24 cellular contexts compared by ENCODE assay signal in the genomic region with DNA sequence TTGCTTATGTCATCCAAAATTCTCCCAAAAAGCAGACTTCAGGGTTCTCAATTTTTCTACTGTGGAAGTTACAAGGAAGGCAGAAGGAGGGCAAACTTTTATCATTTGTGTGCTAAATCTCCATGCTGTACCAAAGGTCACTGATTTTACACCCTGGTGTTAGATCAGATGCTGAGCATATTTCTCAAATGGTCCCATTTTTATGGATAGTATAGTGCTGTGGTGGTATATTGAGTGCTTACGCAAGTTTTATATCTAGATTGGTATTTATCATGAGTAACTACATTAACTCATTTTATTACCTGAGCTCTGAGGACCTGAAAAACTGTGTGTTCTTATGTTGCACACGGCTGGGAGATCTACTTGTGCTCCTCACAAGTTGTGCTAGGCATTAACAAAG.
"Had no signal": no experiment of that assay in that cellular context is flagged by ENCODE, and none has a peak within 500 bp of the region (broad histone marks: within the 10 kb centered on the region; RNA-seq: fewer than 3 reads in every experiment).

No MANE protein-coding gene starts in this region.

- H3K4me1 ChIP-seq: gastrocnemius medialis, parathyroid adenoma, prostate gland, testis had no signal

- ATAC-seq: gastrocnemius medialis; heart right ventricle; sciatic nerve; stimulated activated naive B cell treated with anti-CD40 and anti-IgM and Interleukin-4, amounts not matched to agents 10 μg/mL and 1 μg/mL and 100 μg/mL, for 72 hours; stimulated activated naive CD8-positive, alpha-beta T cell treated with anti-CD3 and anti-CD28 coated beads, Interleukin-15, amount 100 ng/mL, for 72 hours had no signal

- H3K27ac Mint-ChIP-seq: memory B cell; mesothelial cell of epicardium; naive B cell; nephron; stimulated activated naive B cell treated with anti-CD40 and anti-IgM and Interleukin-4, amounts not matched to agents 10 μg/mL and 1 μg/mL and 100 μg/mL, for 72 hours; stimulated activated naive CD8-positive, alpha-beta T cell treated with anti-CD3 and anti-CD28 coated beads, Interleukin-15, amount 100 ng/mL, for 72 hours had no signal

- H3K4me3 ChIP-seq: esophagus muscularis mucosa, gastrocnemius medialis, heart right ventricle, left ventricle myocardium inferior, lower lobe of right lung, prostate gland, testis, tibial nerve had no signal

- DNase-seq: effector memory CD4-positive, alpha-beta T cell; gastrocnemius medialis; heart right ventricle; immature natural killer cell; left ventricle myocardium inferior; lower lobe of right lung; naive B cell; occipital lobe; stimulated activated CD4-positive, alpha-beta T cell treated with anti-CD3 and anti-CD28 coated beads, Interleukin-2, amount 100 ng/mL, for 24 hours; stimulated activated CD4-positive, alpha-beta T cell treated with anti-CD3 and anti-CD28 coated beads, Interleukin-4, amount 100 ng/mL, for 4 hours; stimulated activated naive B cell treated with anti-CD40 and anti-IgM and Interleukin-4, amounts not matched to agents 10 μg/mL and 1 μg/mL and 100 μg/mL, for 72 hours; stimulated activated naive CD8-positive, alpha-beta T cell treated with anti-CD3 and anti-CD28 coated beads, Interleukin-15, amount 100 ng/mL, for 72 hours; testis had no signal

- H3K9me3 ChIP-seq: esophagus muscularis mucosa, gastrocnemius medialis, heart right ventricle, left ventricle myocardium inferior, lower lobe of right lung, prostate gland, testis, tibial nerve had no signal

- H3K36me3 Mint-ChIP-seq: memory B cell; mesothelial cell of epicardium; stimulated activated naive B cell treated with anti-CD40 and anti-IgM and Interleukin-4, amounts not matched to agents 10 μg/mL and 1 μg/mL and 100 μg/mL, for 72 hours had no signal

- FAIRE-seq: endometrium, keratinocyte had no signal

- H3K4me3 Mint-ChIP-seq: immature natural killer cell; memory B cell; mesothelial cell of epicardium; naive B cell; nephron; stimulated activated naive B cell treated with anti-CD40 and anti-IgM and Interleukin-4, amounts not matched to agents 10 μg/mL and 1 μg/mL and 100 μg/mL, for 72 hours; stimulated activated naive CD8-positive, alpha-beta T cell treated with anti-CD3 and anti-CD28 coated beads, Interleukin-15, amount 100 ng/mL, for 72 hours had no signal

- H3K9ac ChIP-seq: parathyroid adenoma had no signal

- H3K9me3 Mint-ChIP-seq: immature natural killer cell; memory B cell; mesothelial cell of epicardium; naive B cell; nephron; stimulated activated naive B cell treated with anti-CD40 and anti-IgM and Interleukin-4, amounts not matched to agents 10 μg/mL and 1 μg/mL and 100 μg/mL, for 72 hours; stimulated activated naive CD8-positive, alpha-beta T cell treated with anti-CD3 and anti-CD28 coated beads, Interleukin-15, amount 100 ng/mL, for 72 hours had no signal

- H3K27me3 ChIP-seq: testis had no signal

- H2AFZ ChIP-seq: parathyroid adenoma had no signal

- H3K27ac ChIP-seq: epithelial cell of prostate, esophagus muscularis mucosa, gastrocnemius medialis, heart right ventricle, left ventricle myocardium inferior, lower lobe of right lung, parathyroid adenoma, prostate gland, testis, tibial nerve had no signal

- H3K36me3 ChIP-seq: esophagus muscularis mucosa, gastrocnemius medialis, heart right ventricle, left ventricle myocardium inferior, lower lobe of right lung, prostate gland, tibial nerve had no signal

- H3K79me2 ChIP-seq: parathyroid adenoma had no signal
